16 cellular contexts compared by ENCODE assay signal in the genomic region with DNA sequence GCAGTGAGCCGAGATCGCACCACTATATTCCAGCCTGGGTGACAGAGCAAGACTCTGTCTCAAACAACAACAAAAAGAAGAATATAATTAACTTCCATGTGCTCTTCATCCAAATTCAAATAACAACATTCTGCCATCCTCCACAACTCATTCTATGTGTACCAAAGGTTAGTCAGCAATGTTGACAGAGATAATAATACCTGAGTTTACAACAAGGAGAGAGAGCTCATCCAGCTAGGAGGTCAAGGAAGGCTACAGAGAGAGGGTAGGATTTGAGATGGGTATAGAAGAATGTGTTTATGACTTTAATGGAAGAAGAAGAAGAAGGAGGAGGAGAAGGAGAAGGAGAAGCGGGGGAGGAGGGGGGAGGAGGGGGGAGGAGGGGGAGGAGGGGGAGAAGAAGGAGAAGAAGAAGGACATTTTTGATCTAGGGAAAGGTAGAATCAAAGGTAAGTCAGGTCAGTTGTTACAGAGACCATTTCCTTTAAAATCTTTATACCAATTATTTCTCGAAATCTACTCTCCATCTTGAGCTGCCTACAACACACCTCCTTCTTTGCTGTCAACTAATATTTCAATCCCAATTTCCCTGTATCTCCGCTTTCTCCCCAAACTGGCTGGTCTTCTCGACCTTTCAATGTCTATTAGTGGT. TPM values are rescaled to one million over a fixed set of nuclear protein-coding genes. Genes with fewer than 3 reads are reported as not detected.
DNase-seq lines count a peak whose midpoint lies in the region; ATAC-seq and TF ChIP-seq lines count a peak whose summit lies in the region.
"Had no signal": no experiment of that assay in that cellular context is flagged by ENCODE, and none has a peak within 500 bp of the region (broad histone marks: within the 10 kb centered on the region; RNA-seq: fewer than 3 reads in every experiment).

No MANE protein-coding gene starts in this region.

- CTCF ChIA-PET in activated CD8-positive, alpha-beta memory T cell treated with anti-CD3 and anti-CD28 coated beads, Interleukin-2, amount 10 ng/mL, durations not matched to agents 7 days and 5 days (lab: Charles Lee), result interaction anchor here (0.7 to 1.2 kb wide), 3 partner anchors 10 to 249 kb away, joined by 3 to 5 read pairs (median 5); partner anchors contain the start of gene HSF5

- H3K36me3 Mint-ChIP-seq in activated naive CD8-positive, alpha-beta T cell, result peaks cover 11% of the 10 kb centered on the region
- peaks cover 58% of the 10 kb centered on the region for H3K36me3 Mint-ChIP-seq in activated naive CD8-positive, alpha-beta T cell treated with anti-CD3 and anti-CD28 coated beads, Interleukin-2, amount 50 U/mL, for 24 hours (ENCODE audit: low read depth)
- H3K36me3 Mint-ChIP-seq in chondrocyte (ENCODE audit: low read depth), result peaks cover 42% of the 10 kb centered on the region
- peaks cover 21 to 37% of the 10 kb centered on the region in 2 donors for H3K36me3 Mint-ChIP-seq in naive B cell
- peaks cover 35% of the 10 kb centered on the region for H3K36me3 Mint-ChIP-seq in activated CD8-positive, alpha-beta memory T cell treated with anti-CD3 and anti-CD28 coated beads, Interleukin-2, amount 10 ng/mL, durations not matched to agents 7 days and 5 days

- peak overlapping the region; percentile 16 for H3K27ac Mint-ChIP-seq in activated naive CD8-positive, alpha-beta T cell
- H3K27ac Mint-ChIP-seq in activated naive CD8-positive, alpha-beta T cell treated with anti-CD3 and anti-CD28 coated beads, Interleukin-2, amount 50 U/mL, for 24 hours, result no peak overlapping the region
- H3K27ac Mint-ChIP-seq in chondrocyte (ENCODE audit: unreplicated experiment) (peak overlapping the region; percentile 53), naive B cell (peak overlapping the region in 4 of 6 donors; percentile 31 to 62 (median 48))
- no peak overlapping the region for H3K27ac Mint-ChIP-seq in activated CD8-positive, alpha-beta memory T cell treated with anti-CD3 and anti-CD28 coated beads, Interleukin-2, amount 10 ng/mL, durations not matched to agents 7 days and 5 days
- H3K27ac Mint-ChIP-seq: CD8-positive, alpha-beta T cell; HFFc6 had no signal

- no peaks in the 10 kb centered on the region for H3K27me3 Mint-ChIP-seq in activated naive CD8-positive, alpha-beta T cell
- no peaks in the 10 kb centered on the region for H3K27me3 Mint-ChIP-seq in activated naive CD8-positive, alpha-beta T cell treated with anti-CD3 and anti-CD28 coated beads, Interleukin-2, amount 50 U/mL, for 24 hours
- H3K27me3 Mint-ChIP-seq in chondrocyte (ENCODE audit: low read depth) (no peaks in the 10 kb centered on the region), naive B cell (no peaks in the 10 kb centered on the region)
- H3K27me3 Mint-ChIP-seq in activated CD8-positive, alpha-beta memory T cell treated with anti-CD3 and anti-CD28 coated beads, Interleukin-2, amount 10 ng/mL, durations not matched to agents 7 days and 5 days, result no peaks in the 10 kb centered on the region

- H3K4me3 Mint-ChIP-seq in activated naive CD8-positive, alpha-beta T cell, result no peak overlapping the region
- no peak overlapping the region for H3K4me3 Mint-ChIP-seq in activated naive CD8-positive, alpha-beta T cell treated with anti-CD3 and anti-CD28 coated beads, Interleukin-2, amount 50 U/mL, for 24 hours
- H3K4me3 Mint-ChIP-seq in chondrocyte (ENCODE audit: unreplicated experiment), result no peak overlapping the region
- no peak overlapping the region for H3K4me3 Mint-ChIP-seq in naive B cell
- no peak overlapping the region for H3K4me3 Mint-ChIP-seq in activated CD8-positive, alpha-beta memory T cell treated with anti-CD3 and anti-CD28 coated beads, Interleukin-2, amount 10 ng/mL, durations not matched to agents 7 days and 5 days
- H3K4me3 Mint-ChIP-seq: CD14-positive monocyte; CD8-positive, alpha-beta T cell; HFFc6 had no signal

- H3K9me3 Mint-ChIP-seq in activated naive CD8-positive, alpha-beta T cell (ENCODE audit: low read depth), result no peaks in the 10 kb centered on the region
- H3K9me3 Mint-ChIP-seq in activated naive CD8-positive, alpha-beta T cell treated with anti-CD3 and anti-CD28 coated beads, Interleukin-2, amount 50 U/mL, for 24 hours, result no peaks in the 10 kb centered on the region
- H3K9me3 Mint-ChIP-seq in chondrocyte (ENCODE audit: low read depth) (no peaks in the 10 kb centered on the region), naive B cell (no peaks in the 10 kb centered on the region)
- H3K9me3 Mint-ChIP-seq in activated CD8-positive, alpha-beta memory T cell treated with anti-CD3 and anti-CD28 coated beads, Interleukin-2, amount 10 ng/mL, durations not matched to agents 7 days and 5 days (ENCODE audit: low read depth), result no peaks in the 10 kb centered on the region
- H3K9me3 Mint-ChIP-seq: CD14-positive monocyte; CD8-positive, alpha-beta T cell; HFFc6 had no signal

- no peak for DNase-seq in activated naive CD8-positive, alpha-beta T cell treated with anti-CD3 and anti-CD28 coated beads, Interleukin-2, amount 50 U/mL, for 24 hours
- DNase-seq in chondrocyte (ENCODE audit: low spot score) (no peak), naive B cell (no peak), dedifferentiated amniotic fluid mesenchymal stem cell (ENCODE audit: extremely low spot score) (no peak)
- DNase-seq in activated CD8-positive, alpha-beta memory T cell treated with anti-CD3 and anti-CD28 coated beads, Interleukin-2, amount 10 ng/mL, durations not matched to agents 7 days and 5 days, result no peak
- DNase-seq: CD8-positive, alpha-beta T cell; COR-L47; HCEC 1CT; HFFc6 had no signal

- TF ChIP-seq CTCF in chondrocyte (IDR thresholded peaks at IDR 0.05), result no peak

- no peak for ATAC-seq in activated naive CD8-positive, alpha-beta T cell treated with anti-CD3 and anti-CD28 coated beads, Interleukin-2, amount 50 U/mL, for 24 hours
- ATAC-seq in naive B cell (ENCODE audit: low read depth in 2 of 2) (no peak), GM18907 (IDR thresholded peaks at IDR 0.05; ENCODE audit: unreplicated experiment) (no peak)
- ATAC-seq in activated CD8-positive, alpha-beta memory T cell treated with anti-CD3 and anti-CD28 coated beads, Interleukin-2, amount 10 ng/mL, durations not matched to agents 7 days and 5 days, result no peak
- ATAC-seq: A549; CD8-positive, alpha-beta T cell had no signal

- H3K4me1 Mint-ChIP-seq in activated naive CD8-positive, alpha-beta T cell (ENCODE audit: low read depth), result peaks cover 2% of the 10 kb centered on the region
- peaks cover 7% of the 10 kb centered on the region for H3K4me1 Mint-ChIP-seq in activated naive CD8-positive, alpha-beta T cell treated with anti-CD3 and anti-CD28 coated beads, Interleukin-2, amount 50 U/mL, for 24 hours
- H3K4me1 Mint-ChIP-seq in chondrocyte (ENCODE audit: low read depth) (no peaks in the 10 kb centered on the region), naive B cell (peaks cover 6 to 13% (median 13%) of the 10 kb centered on the region in 3 donors)
- peaks cover 9% of the 10 kb centered on the region for H3K4me1 Mint-ChIP-seq in activated CD8-positive, alpha-beta memory T cell treated with anti-CD3 and anti-CD28 coated beads, Interleukin-2, amount 10 ng/mL, durations not matched to agents 7 days and 5 days

RNA-seq across cellular contexts. Expression of gene HSF5, which starts 10.1 kb away (rescaled TPM):
- total RNA-seq in chondrocyte, result 0.08 to 0.10 TPM in 2 of 3 replicates, not detected in the other
- 1 to 10 TPM; 1.3 to 4.6 (median 3.1) TPM for polyA plus RNA-seq in naive B cell (ENCODE audit: low read depth in 6 of 6)
- under 1 TPM; 0.41 to 0.61 TPM for total RNA-seq in activated CD8-positive, alpha-beta memory T cell treated with anti-CD3 and anti-CD28 coated beads, Interleukin-2, amount 10 ng/mL, durations not matched to agents 7 days and 5 days
- total RNA-seq: H4, HFFc6 had no signal
- polyA plus RNA-seq: A549, AG04450, BJ had no signal

RNA-seq across cellular contexts. Expression of gene MTMR4, which starts 16.1 kb away (rescaled TPM):
- 26.7 to 31.4 TPM (median 30.2 TPM) in 3 replicates for total RNA-seq in chondrocyte
- 10 to 100 TPM; 12.9 to 35.7 (median 30.4) TPM for polyA plus RNA-seq in naive B cell (ENCODE audit: low read depth in 6 of 6)
- 10 to 100 TPM; 57.9 to 63.8 TPM for total RNA-seq in activated CD8-positive, alpha-beta memory T cell treated with anti-CD3 and anti-CD28 coated beads, Interleukin-2, amount 10 ng/mL, durations not matched to agents 7 days and 5 days

Comparison
In these comparisons a context has a peak if more than half of its experiments do, and no peak if none do; other contexts are left out.
1. H3K27ac Mint-ChIP-seq: peak in activated naive CD8-positive, alpha-beta T cell (single experiment), chondrocyte (single experiment) and naive B cell (4 of 6); none in activated naive CD8-positive, alpha-beta T cell treated with anti-CD3 and anti-CD28 coated beads, Interleukin-2, amount 50 U/mL, for 24 hours (single experiment) and activated CD8-positive, alpha-beta memory T cell treated with anti-CD3 and anti-CD28 coated beads, Interleukin-2, amount 10 ng/mL, durations not matched to agents 7 days and 5 days (single experiment).